ENCODE assay signal across 18 cellular contexts in genomic region chr4:99029018-99029735, GRCh38. TPM values are rescaled to one million over a fixed set of nuclear protein-coding genes. Genes with fewer than 3 reads are reported as not detected.
DNase-seq lines count a peak whose midpoint lies in the region; ATAC-seq and TF ChIP-seq lines count a peak whose summit lies in the region.
"Had no signal": no experiment of that assay in that cellular context is flagged by ENCODE, and none has a peak within 500 bp of the region (broad histone marks: within the 10 kb centered on the region; RNA-seq: fewer than 3 reads in every experiment).

No MANE protein-coding gene starts in this region.

- 74% methylated on average over 1 of the region's 1 CpG for WGBS in urinary bladder

- no peaks in the 10 kb centered on the region for H3K27me3 Mint-ChIP-seq in activated CD4-positive, alpha-beta T cell treated with anti-CD3 and anti-CD28 coated beads for 36 hours
- H3K27me3 Mint-ChIP-seq in activated CD4-positive, alpha-beta T cell treated with anti-CD3 and anti-CD28 coated beads, Interleukin-2, amount 10 ng/mL, durations not matched to agents 24 days and 14 days, result no peaks in the 10 kb centered on the region
- H3K27me3 Mint-ChIP-seq in central memory CD8-positive, alpha-beta T cell, result no peaks in the 10 kb centered on the region

- TF ChIP-seq CTCF in gastrocnemius medialis (IDR thresholded peaks at IDR 0.05 in 4 of 5, conservative IDR thresholded peaks at IDR 0.05 in 1 of 5), result no peak

- no peaks in the 10 kb centered on the region for H3K9me3 Mint-ChIP-seq in activated CD4-positive, alpha-beta T cell treated with anti-CD3 and anti-CD28 coated beads for 36 hours (ENCODE audit: low read depth)
- no peaks in the 10 kb centered on the region for H3K9me3 Mint-ChIP-seq in activated CD4-positive, alpha-beta T cell treated with anti-CD3 and anti-CD28 coated beads, Interleukin-2, amount 10 ng/mL, durations not matched to agents 24 days and 14 days
- H3K9me3 Mint-ChIP-seq in central memory CD8-positive, alpha-beta T cell, result no peaks in the 10 kb centered on the region

- H3K4me1 Mint-ChIP-seq in activated CD4-positive, alpha-beta T cell treated with anti-CD3 and anti-CD28 coated beads for 36 hours, result peaks cover 56% of the 10 kb centered on the region
- H3K4me1 Mint-ChIP-seq in activated CD4-positive, alpha-beta T cell treated with anti-CD3 and anti-CD28 coated beads, Interleukin-2, amount 10 ng/mL, durations not matched to agents 24 days and 14 days, result peaks cover 28% of the 10 kb centered on the region
- H3K4me1 Mint-ChIP-seq in central memory CD8-positive, alpha-beta T cell, result peaks cover 44% of the 10 kb centered on the region

- no peak for TF ChIP-seq POLR2A in gastrocnemius medialis (IDR thresholded peaks at IDR 0.05)

- H3K27ac ChIP-seq in urinary bladder (ENCODE audit: low read depth) (peak overlapping the region; percentile 2), gastrocnemius medialis (no peak overlapping the region)
- H3K27ac ChIP-seq: colonic mucosa, right lobe of liver had no signal

- peaks cover 36% of the 10 kb centered on the region for H3K36me3 Mint-ChIP-seq in activated CD4-positive, alpha-beta T cell treated with anti-CD3 and anti-CD28 coated beads for 36 hours (ENCODE audit: low read depth)
- H3K36me3 Mint-ChIP-seq in activated CD4-positive, alpha-beta T cell treated with anti-CD3 and anti-CD28 coated beads, Interleukin-2, amount 10 ng/mL, durations not matched to agents 24 days and 14 days (ENCODE audit: low read depth), result peaks cover 22% of the 10 kb centered on the region
- H3K36me3 Mint-ChIP-seq in central memory CD8-positive, alpha-beta T cell (ENCODE audit: insufficient read depth), result peaks cover 6% of the 10 kb centered on the region

- no peaks in the 10 kb centered on the region for H3K36me3 ChIP-seq in urinary bladder (ENCODE audit: insufficient read depth)
- H3K36me3 ChIP-seq in gastrocnemius medialis, result no peaks in the 10 kb centered on the region
- H3K36me3 ChIP-seq: colonic mucosa, right lobe of liver had no signal

- H3K27me3 ChIP-seq in gastrocnemius medialis, result no peaks in the 10 kb centered on the region
- H3K27me3 ChIP-seq: colonic mucosa, right lobe of liver had no signal

- no peaks in the 10 kb centered on the region for H3K9me3 ChIP-seq in gastrocnemius medialis
- H3K9me3 ChIP-seq: colonic mucosa, right lobe of liver had no signal

- POLR2A ChIA-PET in activated CD4-positive, alpha-beta T cell treated with anti-CD3 and anti-CD28 coated beads for 36 hours (lab: Charles Lee), result no interaction called here

- H3K4me3 Mint-ChIP-seq in activated CD4-positive, alpha-beta T cell treated with anti-CD3 and anti-CD28 coated beads for 36 hours, result no peak overlapping the region
- H3K4me3 Mint-ChIP-seq in activated CD4-positive, alpha-beta T cell treated with anti-CD3 and anti-CD28 coated beads, Interleukin-2, amount 10 ng/mL, durations not matched to agents 24 days and 14 days, result no peak overlapping the region
- H3K4me3 Mint-ChIP-seq in central memory CD8-positive, alpha-beta T cell, result no peak overlapping the region

- H3K27ac Mint-ChIP-seq in activated CD4-positive, alpha-beta T cell treated with anti-CD3 and anti-CD28 coated beads for 36 hours, result peak overlapping the region; percentile 44
- H3K27ac Mint-ChIP-seq in activated CD4-positive, alpha-beta T cell treated with anti-CD3 and anti-CD28 coated beads, Interleukin-2, amount 10 ng/mL, durations not matched to agents 24 days and 14 days, result no peak overlapping the region
- peak overlapping the region; percentile 74 for H3K27ac Mint-ChIP-seq in central memory CD8-positive, alpha-beta T cell (ENCODE audit: low read depth)
- H3K27ac Mint-ChIP-seq: activated naive CD4-positive, alpha-beta T cell treated with anti-CD3 and anti-CD28 coated beads, Interleukin-2, amount 50 U/mL, for 72 hours had no signal

- ATAC-seq in activated CD4-positive, alpha-beta T cell treated with anti-CD3 and anti-CD28 coated beads for 36 hours, result peak; percentile 70
- ATAC-seq in HG03097 (IDR thresholded peaks at IDR 0.05; ENCODE audit: low FRiP score, unreplicated experiment) (peak; percentile 60), gastrocnemius medialis (no peak), GM18858 (IDR thresholded peaks at IDR 0.05; ENCODE audit: unreplicated experiment) (no peak)
- ATAC-seq in central memory CD8-positive, alpha-beta T cell (replicated peaks; ENCODE audit: extremely low read depth, poor library complexity, severe bottlenecking), result no peak

- no peaks in the 10 kb centered on the region for H3K4me1 ChIP-seq in urinary bladder (ENCODE audit: insufficient read depth)
- peaks cover 8 to 11% of the 10 kb centered on the region in 2 donors for H3K4me1 ChIP-seq in gastrocnemius medialis

- DNase-seq in activated CD4-positive, alpha-beta T cell treated with anti-CD3 and anti-CD28 coated beads for 36 hours, result no peak
- no peak for DNase-seq in activated CD4-positive, alpha-beta T cell treated with anti-CD3 and anti-CD28 coated beads, Interleukin-2, amount 10 ng/mL, durations not matched to agents 24 days and 14 days
- DNase-seq in central memory CD8-positive, alpha-beta T cell (ENCODE audit: low spot score in 2 of 2), result no peak
- no peak for DNase-seq in gastrocnemius medialis
- no peak for DNase-seq in iPS-NIHi11 (ENCODE audit: low spot score)
- DNase-seq: ACHN; activated CD4-positive, alpha-beta T cell treated with anti-CD3 and anti-CD28 coated beads for 4 hours; colonic mucosa; foreskin fibroblast; Kasumi-1; NCI-H345; right lobe of liver; Right ventricle myocardium superior; trophoblast cell had no signal

- intact Hi-C loops in activated CD4-positive, alpha-beta T cell treated with anti-CD3 and anti-CD28 coated beads for 36 hours (cut with DNase I, micrococcal nuclease), result loop anchor here in 1 of 2 experiments (2.0 kb wide), 1 partner anchor 32 kb away; no protein-coding TSS in a partner anchor
- intact Hi-C loops in activated CD4-positive, alpha-beta T cell treated with anti-CD3 and anti-CD28 coated beads, Interleukin-2, amount 10 ng/mL, durations not matched to agents 24 days and 14 days (cut with micrococcal nuclease), result no loop called here
- intact Hi-C loops in gastrocnemius medialis (cut with DNase I; ENCODE audit: low total_unique reads), result no loop called here

- CTCF ChIA-PET in activated CD4-positive, alpha-beta T cell treated with anti-CD3 and anti-CD28 coated beads for 36 hours (lab: Charles Lee), result interaction anchor here (0.7 to 1.3 kb wide), 3 partner anchors 27 to 652 kb away, joined by 3 to 5 read pairs (median 5); partner anchors contain the start of gene METAP1

- in situ Hi-C loops in gastrocnemius medialis (cut with MboI; ENCODE audit: low sequenced_read_pairs in 4 of 4), result no loop called here

- H3K4me3 ChIP-seq in urinary bladder (ENCODE audit: low read depth, low read length), result no peak overlapping the region
- no peak overlapping the region for H3K4me3 ChIP-seq in gastrocnemius medialis
- H3K4me3 ChIP-seq: colonic mucosa, right lobe of liver had no signal

RNA-seq across cellular contexts. Expression of gene METAP1, which starts 33.7 kb away (rescaled TPM):
- total RNA-seq in activated CD4-positive, alpha-beta T cell treated with anti-CD3 and anti-CD28 coated beads for 36 hours, result 10 to 100 TPM; 67.9 to 75.2 TPM
- total RNA-seq in activated CD4-positive, alpha-beta T cell treated with anti-CD3 and anti-CD28 coated beads, Interleukin-2, amount 10 ng/mL, durations not matched to agents 24 days and 14 days, result 61.2 and 63.3 TPM in 2 replicates
- 38.5 TPM for total RNA-seq in urinary bladder
- polyA plus RNA-seq in urinary bladder, result 45.7 TPM
- 10 to 100 TPM; 33.3 to 45.0 (median 37.9) TPM for total RNA-seq in gastrocnemius medialis

RNA-seq across cellular contexts. Expression of gene ADH5, which starts 59.4 kb away (rescaled TPM):
- total RNA-seq in activated CD4-positive, alpha-beta T cell treated with anti-CD3 and anti-CD28 coated beads for 36 hours, result 100 to 1,000 TPM in 1 of 2 experiments, 10 to 100 TPM in 1; 81.3 to 119 TPM
- total RNA-seq in activated CD4-positive, alpha-beta T cell treated with anti-CD3 and anti-CD28 coated beads, Interleukin-2, amount 10 ng/mL, durations not matched to agents 24 days and 14 days, result 82.6 and 85.3 TPM in 2 replicates
- total RNA-seq in urinary bladder, result 165 TPM
- 297 TPM for polyA plus RNA-seq in urinary bladder
- total RNA-seq in gastrocnemius medialis, result 100 to 1,000 TPM in 1 of 4 donors, 10 to 100 TPM in 3; 55.2 to 101 (median 72.6) TPM

Comparison
In these comparisons a context has a peak if more than half of its experiments do, and no peak if none do; other contexts are left out.
1. ATAC-seq: peak in activated CD4-positive, alpha-beta T cell treated with anti-CD3 and anti-CD28 coated beads for 36 hours (single experiment) and HG03097 (single experiment); none in central memory CD8-positive, alpha-beta T cell (single experiment), gastrocnemius medialis (0 of 2) and GM18858 (single experiment).